In the genomic region with DNA sequence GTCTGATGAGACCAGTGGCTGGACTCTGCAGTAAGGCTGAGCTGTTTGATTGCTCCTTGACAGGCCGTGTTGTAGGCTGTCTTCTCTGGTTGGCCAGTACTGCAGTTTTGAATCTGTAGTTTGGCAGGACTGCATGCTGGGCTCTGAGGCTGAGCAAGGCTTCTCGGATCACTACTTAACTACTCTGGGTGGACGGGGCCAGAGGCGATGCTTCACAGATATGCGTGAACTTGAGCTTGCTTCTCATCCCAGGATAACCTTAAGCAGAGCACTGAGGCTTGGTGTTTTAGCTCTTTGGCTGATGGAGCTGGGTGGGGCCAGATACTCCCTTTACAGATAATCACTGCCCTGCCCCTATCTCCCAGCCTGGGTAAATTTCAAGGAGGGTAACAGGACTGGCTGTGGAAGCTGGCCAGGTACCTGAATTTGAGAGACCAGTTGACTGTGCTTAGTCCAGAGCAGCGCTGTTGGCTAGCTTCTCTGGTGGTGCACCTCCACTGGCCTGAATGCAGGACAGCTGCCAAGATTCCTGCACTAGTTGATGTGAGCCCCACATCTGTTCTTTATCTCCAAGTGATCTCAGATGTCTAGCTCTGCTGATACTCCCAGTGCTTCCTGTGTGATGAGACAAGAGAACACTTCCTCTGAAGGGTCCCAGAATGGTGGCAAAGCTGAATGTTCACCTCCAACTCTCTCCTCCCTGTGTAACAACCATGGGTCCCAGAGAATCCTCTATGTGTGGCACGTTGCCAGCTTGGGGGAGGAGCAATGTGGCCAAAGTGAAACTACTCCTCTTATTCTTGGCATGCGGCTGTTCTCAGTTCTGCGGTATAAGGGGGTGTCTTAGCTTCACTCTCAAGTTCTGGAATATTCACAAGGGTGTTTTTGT, we compare ENCODE assay signal across 8 cellular contexts. TPM values are rescaled to one million over a fixed set of nuclear protein-coding genes. Genes with fewer than 3 reads are reported as not detected.
A peak's percentile ranks its signal among the peaks of the same experiment; 100 is the strongest.
DNase-seq lines count a peak whose midpoint lies in the region; ATAC-seq and TF ChIP-seq lines count a peak whose summit lies in the region.

No MANE protein-coding gene starts in this region.

- peak; percentile 74 for ATAC-seq in memory B cell (ENCODE audit: low read depth)
- ATAC-seq in HG02870 (IDR thresholded peaks at IDR 0.05; ENCODE audit: unreplicated experiment): no peak
- ATAC-seq in GM18505 (IDR thresholded peaks at IDR 0.05; ENCODE audit: unreplicated experiment): no peak

- H3K27ac Mint-ChIP-seq in memory B cell: peak overlapping the region; percentile 66

- H3K4me1 Mint-ChIP-seq in memory B cell: peaks cover 32% of the 10 kb centered on the region

- DNase-seq in Daoy (ENCODE audit: low read depth) (peak; percentile 82), HT-29 (ENCODE audit: low spot score) (peak; percentile 18), memory B cell (ENCODE audit: low spot score in 2 of 2) (peak; percentile 22 to 23)
- peak in 3 of 4 experiments; percentile 6 to 13 (median 9) for DNase-seq in activated CD4-positive, CD25-positive, alpha-beta regulatory T cell (lab: John Stamatoyannopoulos, UW)
- peak; percentile 26 for DNase-seq in stimulated activated CD8-positive, alpha-beta memory T cell treated with anti-CD3 and anti-CD28 coated beads, Interleukin-7, amount 100 ng/mL, for 24 hours (ENCODE audit: low read depth)

- TF ChIP-seq POLR2A in GM18505 (IDR thresholded peaks at IDR 0.05; ENCODE audit: borderline replicate concordance, extremely low read depth, insufficient read depth, insufficient read length): no peak

- peaks cover 7% of the 10 kb centered on the region for H3K36me3 Mint-ChIP-seq in memory B cell

- H3K9me3 Mint-ChIP-seq in memory B cell: peaks cover 9% of the 10 kb centered on the region

- H3K4me3 Mint-ChIP-seq in memory B cell: peak overlapping the region; percentile 74

- no peaks in the 10 kb centered on the region for H3K27me3 Mint-ChIP-seq in memory B cell

- H3K27ac ChIP-seq in cingulate gyrus (ENCODE audit: low read depth, low read length): peak overlapping the region; percentile 63

RNA-seq across cellular contexts. Expression of gene RPL39L, which starts 37.9 kb away (rescaled TPM):
- 44.2 and 62.6 TPM in 2 replicates for total RNA-seq in Daoy (2014; rRNA removed; shearing (Covaris generic))
- not detected in 2 replicates for total RNA-seq in HT-29 (2014; rRNA removed; shearing (Covaris generic))

Comparison
In these comparisons a context has a peak if more than half of its experiments do, and no peak if none do; other contexts are left out.
1. DNase-seq: peak in every context shown above with its lines; median percentile 82 in Daoy; 26 in stimulated activated CD8-positive, alpha-beta memory T cell treated with anti-CD3 and anti-CD28 coated beads, Interleukin-7, amount 100 ng/mL, for 24 hours; 22 in memory B cell; 18 in HT-29; 9 in activated CD4-positive, CD25-positive, alpha-beta regulatory T cell.
2. RNA of gene RPL39L, which starts 37.9 kb away (total RNA-seq): 44.2 to 62.6 TPM in Daoy; not detected in HT-29; every median in the first group is over 10 times any median in the second.